ENCODE assay signal across 1 cellular context in the genomic region with DNA sequence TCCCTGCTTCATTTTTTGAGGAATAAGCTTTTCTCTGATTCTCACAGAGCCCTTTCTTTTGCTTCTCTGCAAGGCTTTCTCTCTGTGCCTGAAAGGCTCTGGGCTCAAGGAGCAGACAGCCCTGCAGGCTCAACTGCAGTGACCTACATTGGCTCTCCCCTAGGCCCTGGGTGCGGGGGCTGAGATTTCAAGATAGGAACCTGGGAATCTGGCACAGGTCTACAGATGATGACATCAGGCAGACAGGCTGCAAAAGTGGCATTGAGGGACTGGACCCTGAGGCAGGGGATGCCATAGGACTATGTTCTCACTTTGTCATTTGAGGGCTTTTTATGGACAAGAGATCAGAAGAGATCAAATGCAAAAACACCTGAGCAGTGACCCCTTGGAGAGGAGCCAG.
TF ChIP-seq lines count a peak whose summit lies in the region.

No MANE protein-coding gene starts in this region.

TF ChIP-seq in HepG2, 621 proteins besides CTCF, POLR2A, EP300 and RAD21:
- TF ChIP-seq NFATC3 (CRISPR knock-in tag; IDR thresholded peaks at IDR 0.05) (0 out of 2 replicates have a peak, but pooled peaks have one; percentile 28), GFI1 (CRISPR knock-in tag; IDR thresholded peaks at IDR 0.05; ENCODE audit: borderline replicate concordance) (0 out of 2 replicates have a peak, but pooled peaks have one; percentile 18), HDAC2 (CRISPR knock-in tag; IDR thresholded peaks at IDR 0.05) (0 out of 2 replicates have a peak, but pooled peaks have one; percentile 35), ZNF547 (CRISPR knock-in tag; IDR thresholded peaks at IDR 0.05) (0 out of 2 replicates have a peak, but pooled peaks have one; percentile 8), TCF7L2 (IDR thresholded peaks at IDR 0.05; ENCODE audit: low read depth, low read length) (no peak), ZNF513 (CRISPR knock-in tag; conservative IDR thresholded peaks at IDR 0.05) (no peak), REL (CRISPR knock-in tag; conservative IDR thresholded peaks at IDR 0.05) (no peak), GATAD2A (CRISPR knock-in tag; IDR thresholded peaks at IDR 0.05) (peak; percentile 16; the same call in 1 of the 2 replicates), ZFP91 (CRISPR knock-in tag; IDR thresholded peaks at IDR 0.05; ENCODE audit: borderline replicate concordance) (no peak), CEBPG (CRISPR knock-in tag; IDR thresholded peaks at IDR 0.05) (peak; percentile 30; the same call in 1 of the 2 replicates), ZBTB7B (CRISPR knock-in tag; IDR thresholded peaks at IDR 0.05) (peak; percentile 50; the same call in 1 of the 2 replicates), ZMYM3 (CRISPR knock-in tag; IDR thresholded peaks at IDR 0.05) (peak; percentile 45; the same call in 1 of the 2 replicates), ZNF292 (CRISPR knock-in tag; IDR thresholded peaks at IDR 0.05; ENCODE audit: borderline replicate concordance, low read depth) (0 out of 2 replicates have a peak, but pooled peaks have one; percentile 10)
- TF ChIP-seq, protein P1, sequence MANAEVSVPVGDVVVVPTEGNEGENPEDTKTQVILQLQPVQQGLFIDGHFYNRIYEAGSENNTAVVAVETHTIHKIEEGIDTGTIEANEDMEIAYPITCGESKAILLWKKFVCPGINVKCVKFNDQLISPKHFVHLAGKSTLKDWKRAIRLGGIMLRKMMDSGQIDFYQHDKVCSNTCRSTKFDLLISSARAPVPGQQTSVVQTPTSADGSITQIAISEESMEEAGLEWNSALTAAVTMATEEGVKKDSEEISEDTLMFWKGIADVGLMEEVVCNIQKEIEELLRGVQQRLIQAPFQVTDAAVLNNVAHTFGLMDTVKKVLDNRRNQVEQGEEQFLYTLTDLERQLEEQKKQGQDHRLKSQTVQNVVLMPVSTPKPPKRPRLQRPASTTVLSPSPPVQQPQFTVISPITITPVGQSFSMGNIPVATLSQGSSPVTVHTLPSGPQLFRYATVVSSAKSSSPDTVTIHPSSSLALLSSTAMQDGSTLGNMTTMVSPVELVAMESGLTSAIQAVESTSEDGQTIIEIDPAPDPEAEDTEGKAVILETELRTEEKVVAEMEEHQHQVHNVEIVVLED (CRISPR knock-in tag; IDR thresholded peaks at IDR 0.05; ENCODE audit: borderline replicate concordance) = no peak
